In genomic region chr22:23698094-23698493, GRCh38 we compare ENCODE assay signal across 25 cellular contexts. TPM values are rescaled to one million over a fixed set of nuclear protein-coding genes. Genes with fewer than 3 reads are reported as not detected.
A peak's percentile ranks its signal among the peaks of the same experiment; 100 is the strongest.
DNase-seq lines count a peak whose midpoint lies in the region; ATAC-seq and TF ChIP-seq lines count a peak whose summit lies in the region.
"Had no signal": no experiment of that assay in that cellular context is flagged by ENCODE, and none has a peak within 500 bp of the region (broad histone marks: within the 10 kb centered on the region; RNA-seq: fewer than 3 reads in every experiment).

No MANE protein-coding gene starts in this region.

- H3K36me3 Mint-ChIP-seq in activated naive CD8-positive, alpha-beta T cell treated with anti-CD3 and anti-CD28 coated beads for 36 hours, result peaks cover 64% of the 10 kb centered on the region

- no peaks in the 10 kb centered on the region for H3K27me3 ChIP-seq in HL-60 (ENCODE audit: insufficient read depth, poor library complexity, severe bottlenecking)
- H3K27me3 ChIP-seq in heart right ventricle, result no peaks in the 10 kb centered on the region
- H3K27me3 ChIP-seq: sigmoid colon, stomach, upper lobe of left lung had no signal

- 80 to 82% methylated on average over 4 of the region's 4 CpGs for whole genome bisulfite sequencing in heart right ventricle, 2 donors

- peaks cover 40% of the 10 kb centered on the region for H3K4me1 Mint-ChIP-seq in activated naive CD8-positive, alpha-beta T cell treated with anti-CD3 and anti-CD28 coated beads for 36 hours
- H3K4me1 Mint-ChIP-seq: WTC11 had no signal

- H3K4me1 ChIP-seq in heart right ventricle, result peaks cover 0 to 28% (median 0%) of the 10 kb centered on the region in 9 donors
- H3K4me1 ChIP-seq: sigmoid colon had no signal

- no peak for ATAC-seq in heart right ventricle
- ATAC-seq: WTC11 had no signal

- TF ChIP-seq CTCF in HL-60 (IDR thresholded peaks at IDR 0.05; ENCODE audit: insufficient read depth, low read length) (no peak), heart right ventricle (IDR thresholded peaks at IDR 0.05) (no peak)

- H3K4me3 ChIP-seq in HL-60 (replicated peaks; ENCODE audit: insufficient read depth, low read length) (no peak overlapping the region), heart right ventricle (no peak overlapping the region)
- H3K4me3 ChIP-seq: sigmoid colon had no signal

- H3K36me3 ChIP-seq in heart right ventricle, result peaks cover 0 to 77% (median 21%) of the 10 kb centered on the region in 9 donors

- no peaks in the 10 kb centered on the region for H3K9me3 ChIP-seq in heart right ventricle
- H3K9me3 ChIP-seq: sigmoid colon, stomach, upper lobe of left lung had no signal

- H3K4me3 Mint-ChIP-seq in activated naive CD8-positive, alpha-beta T cell treated with anti-CD3 and anti-CD28 coated beads for 36 hours, result peak overlapping the region; percentile 4
- H3K4me3 Mint-ChIP-seq: WTC11 had no signal

- peaks cover 7% of the 10 kb centered on the region for H3K9me3 Mint-ChIP-seq in activated naive CD8-positive, alpha-beta T cell treated with anti-CD3 and anti-CD28 coated beads for 36 hours
- H3K9me3 Mint-ChIP-seq: WTC11 had no signal

- DNase-seq in activated effector memory CD4-positive, alpha-beta T cell treated with anti-CD3 and anti-CD28 coated beads, Interleukin-2, amount 50 U/mL, for 16 hours, result peak; percentile 36
- no peak for DNase-seq in activated effector memory CD4-positive, alpha-beta T cell treated with Interleukin-2 at 50 U/mL for 16 hours
- DNase-seq in HL-60 (ENCODE audit: low read depth in 1 of 2, low spot score in 1 of 2), result peak in 1 of 2 experiments; percentile 71
- no peak for DNase-seq in activated naive CD8-positive, alpha-beta T cell treated with anti-CD3 and anti-CD28 coated beads for 36 hours
- DNase-seq in posterior vena cava (ENCODE audit: low spot score), result peak; percentile 34
- no peak for DNase-seq in stimulated activated CD4-positive, alpha-beta T cell treated with anti-CD3 and anti-CD28 coated beads, Interleukin-2, amount 100 ng/mL, for 24 hours
- no peak for DNase-seq in heart right ventricle
- no peak for DNase-seq in cerebellar cortex (ENCODE audit: low spot score)
- DNase-seq: activated naive CD4-positive, alpha-beta T cell treated with anti-CD3 and anti-CD28 coated beads, Interleukin-2, amount 50 U/mL, for 16 hours; Calu3; EL; NCI-H1417 treated with DMSO at 0.1 percent for 48 hours; NCI-H2171; NCI-H526 treated with DMSO at 0.1 percent for 48 hours; OCI-M1; SHP77; sigmoid colon; stomach; upper lobe of left lung had no signal

- no peak overlapping the region for H3K27ac Mint-ChIP-seq in activated naive CD8-positive, alpha-beta T cell treated with anti-CD3 and anti-CD28 coated beads for 36 hours
- H3K27ac Mint-ChIP-seq: WTC11 had no signal

- intact Hi-C loops in posterior vena cava (cut with DNase I), result no loop called here
- intact Hi-C loops in heart right ventricle (cut with DNase I), result no loop called here

- H3K27ac ChIP-seq in HL-60 (replicated peaks) (peak overlapping the region; percentile 94), heart right ventricle (peak overlapping the region in 1 of 10 donors; percentile 93)
- H3K27ac ChIP-seq: KMS-11, sigmoid colon had no signal

- no peaks in the 10 kb centered on the region for H3K27me3 Mint-ChIP-seq in activated naive CD8-positive, alpha-beta T cell treated with anti-CD3 and anti-CD28 coated beads for 36 hours

RNA-seq across cellular contexts. Expression of gene RGL4, which starts 7.3 kb away (rescaled TPM):
- total RNA-seq in activated naive CD8-positive, alpha-beta T cell treated with anti-CD3 and anti-CD28 coated beads for 36 hours, result 10 to 100 TPM; 17.1 to 17.4 TPM
- total RNA-seq in posterior vena cava (1 to 10 TPM in 1 of 2 donors, under 1 TPM in 1; 0.24 to 1.7 TPM), heart right ventricle (1 to 10 TPM in 1 of 10 donors, under 1 TPM in 1, not detected in 8; 0.23 to 1.6 TPM)
- polyA plus RNA-seq in heart right ventricle, result under 1 TPM; 0.29 to 0.59 TPM
- total RNA-seq: Calu3, H1, HT1080, sigmoid colon, WTC11 had no signal
- polyA plus RNA-seq: H1 had no signal

RNA-seq across cellular contexts. Expression of gene ZNF70, which starts 52.8 kb away (rescaled TPM):
- 1 to 10 TPM; 1.9 to 2.4 TPM for total RNA-seq in activated naive CD8-positive, alpha-beta T cell treated with anti-CD3 and anti-CD28 coated beads for 36 hours
- 1 to 10 TPM; 6.2 to 7.7 TPM for total RNA-seq in posterior vena cava
- 1 to 10 TPM; 3.0 to 4.2 (median 3.6) TPM for total RNA-seq in heart right ventricle
- 1 to 10 TPM; 1.2 to 2.1 TPM for polyA plus RNA-seq in heart right ventricle

RNA-seq across cellular contexts. Expression of gene VPREB3, which starts 56.1 kb away (rescaled TPM):
- total RNA-seq in activated naive CD8-positive, alpha-beta T cell treated with anti-CD3 and anti-CD28 coated beads for 36 hours, result under 1 TPM in 1 of 2 experiments, not detected in 1; 0.48 TPM
- under 1 TPM in 1 of 2 donors, not detected in 1; 0.43 TPM for total RNA-seq in posterior vena cava
- total RNA-seq in heart right ventricle, result 1 to 10 TPM in 4 of 10 donors, under 1 TPM in 2, not detected in 4; 0.56 to 2.5 (median 1.3) TPM
- polyA plus RNA-seq in heart right ventricle, result under 1 TPM; 0.83 to 0.88 TPM
- total RNA-seq: Calu3; HT1080; omental fat pad; sigmoid colon; stomach; T-helper 1 cell treated with Interleukin-12 subunit alpha and Interleukin-12 subunit beta and Interleukin-4 antibody, amounts not matched to agents 30 ng/mL and 1 ng/mL, for 36 hours had no signal

Comparison
In these comparisons a context has a peak if more than half of its experiments do, and no peak if none do; other contexts are left out.
1. DNase-seq: peak in activated effector memory CD4-positive, alpha-beta T cell treated with anti-CD3 and anti-CD28 coated beads, Interleukin-2, amount 50 U/mL, for 16 hours (single experiment) and posterior vena cava (single experiment); none in activated effector memory CD4-positive, alpha-beta T cell treated with Interleukin-2 at 50 U/mL for 16 hours (single experiment), activated naive CD8-positive, alpha-beta T cell treated with anti-CD3 and anti-CD28 coated beads for 36 hours (single experiment), stimulated activated CD4-positive, alpha-beta T cell treated with anti-CD3 and anti-CD28 coated beads, Interleukin-2, amount 100 ng/mL, for 24 hours (0 of 2), heart right ventricle (0 of 2) and cerebellar cortex (single experiment).
2. RNA of gene RGL4, which starts 7.3 kb away (total RNA-seq): 17.1 to 17.4 TPM in activated naive CD8-positive, alpha-beta T cell treated with anti-CD3 and anti-CD28 coated beads for 36 hours; 0.24 to 1.7 TPM in posterior vena cava and 0.23 to 1.6 TPM in heart right ventricle; every median in the first group is over 4 times any median in the second.